ENCODE assay signal across 36 cellular contexts in genomic region chr2:15725788-15726112, GRCh38.
"Had no signal": no experiment of that assay in that cellular context is flagged by ENCODE, and none has a peak within 500 bp of the region (broad histone marks: within the 10 kb centered on the region; RNA-seq: fewer than 3 reads in every experiment).

No MANE protein-coding gene starts in this region.

- H3K36me3 Mint-ChIP-seq: activated CD4-positive, alpha-beta memory T cell treated with anti-CD3 and anti-CD28 coated beads for 36 hours; activated naive CD4-positive, alpha-beta T cell treated with anti-CD3 and anti-CD28 coated beads, Interleukin-2, amount 50 U/mL, for 72 hours; activated naive CD8-positive, alpha-beta T cell treated with anti-CD3 and anti-CD28 coated beads for 36 hours; WTC11 had no signal

- H3K4me1 Mint-ChIP-seq: activated CD4-positive, alpha-beta T cell treated with anti-CD3 and anti-CD28 coated beads, Interleukin-2, amount 10 ng/mL, durations not matched to agents 24 days and 14 days; activated naive CD8-positive, alpha-beta T cell treated with anti-CD3 and anti-CD28 coated beads for 36 hours; activated T-helper 17 cell treated with anti-CD3 and anti-CD28 coated beads, Interleukin-2, amount 50 U/mL, for 72 hours had no signal

- H3K9me3 Mint-ChIP-seq: activated CD4-positive, alpha-beta memory T cell treated with anti-CD3 and anti-CD28 coated beads for 36 hours; activated CD4-positive, alpha-beta T cell treated with anti-CD3 and anti-CD28 coated beads, Interleukin-2, amount 10 ng/mL, durations not matched to agents 24 days and 14 days; activated CD8-positive, alpha-beta T cell treated with anti-CD3 and anti-CD28 coated beads for 36 hours; activated naive CD4-positive, alpha-beta T cell treated with anti-CD3 and anti-CD28 coated beads for 36 hours; activated naive CD4-positive, alpha-beta T cell treated with anti-CD3 and anti-CD28 coated beads, Interleukin-2, amount 50 U/mL, for 72 hours; activated naive CD8-positive, alpha-beta T cell treated with anti-CD3 and anti-CD28 coated beads for 36 hours; activated T-cell treated with anti-CD3 and anti-CD28 coated beads, Interleukin-2, amount 50 U/mL, for 4 hours; activated T-cell treated with anti-CD3 and anti-CD28 coated beads, Interleukin-2, amount 50 U/mL, for 72 hours; activated T-helper 1 cell treated with anti-CD3 and anti-CD28 coated beads, Interleukin-12 subunit alpha, Interleukin-12 subunit beta, Interleukin-2, Interleukin-4 antibody, amounts not matched to agents 30 ng/mL and 10 ng/mL and 1 ng/mL, durations not matched to agents 14 hours and 24 hours and 36 hours; activated T-helper 17 cell treated with anti-CD3 and anti-CD28 coated beads, Interleukin-2, amount 50 U/mL, for 72 hours; T-helper 1 cell treated with Interleukin-12 subunit alpha and Interleukin-12 subunit beta and Interleukin-4 antibody, amounts not matched to agents 30 μg/mL and 1 μg/mL, for 36 hours; T-helper 2 cell treated with Interferon-gamma antibody and Interleukin-4, amounts not matched to agents 5 μg/mL and 100 μg/mL, for 36 hours had no signal

- H3K36me3 ChIP-seq: adrenal gland, cardiac muscle cell had no signal

- H3K27ac ChIP-seq: adrenal gland, body of pancreas, cardiac muscle cell, VCaP had no signal

- H3K9me3 ChIP-seq: adrenal gland, body of pancreas had no signal

- H3K27me3 Mint-ChIP-seq: activated CD4-positive, alpha-beta T cell treated with anti-CD3 and anti-CD28 coated beads, Interleukin-2, amount 10 ng/mL, durations not matched to agents 24 days and 14 days had no signal

- H3K4me3 Mint-ChIP-seq: activated CD4-positive, alpha-beta memory T cell treated with anti-CD3 and anti-CD28 coated beads for 36 hours; activated CD4-positive, alpha-beta T cell treated with anti-CD3 and anti-CD28 coated beads, Interleukin-2, amount 10 ng/mL, durations not matched to agents 24 days and 14 days; activated CD8-positive, alpha-beta T cell treated with anti-CD3 and anti-CD28 coated beads for 36 hours; activated naive CD4-positive, alpha-beta T cell treated with anti-CD3 and anti-CD28 coated beads for 36 hours; activated naive CD8-positive, alpha-beta T cell treated with anti-CD3 and anti-CD28 coated beads for 36 hours; activated T-cell treated with anti-CD3 and anti-CD28 coated beads, Interleukin-2, amount 50 U/mL, for 4 hours; activated T-cell treated with anti-CD3 and anti-CD28 coated beads, Interleukin-2, amount 50 U/mL, for 72 hours; activated T-helper 1 cell treated with anti-CD3 and anti-CD28 coated beads, Interleukin-12 subunit alpha, Interleukin-12 subunit beta, Interleukin-2, Interleukin-4 antibody, amounts not matched to agents 30 ng/mL and 10 ng/mL and 1 ng/mL, durations not matched to agents 14 hours and 24 hours and 36 hours; activated T-helper 17 cell treated with anti-CD3 and anti-CD28 coated beads, Interleukin-2, amount 50 U/mL, for 72 hours; T-helper 1 cell treated with Interleukin-12 subunit alpha and Interleukin-12 subunit beta and Interleukin-4 antibody, amounts not matched to agents 30 μg/mL and 1 μg/mL, for 36 hours; T-helper 2 cell treated with Interferon-gamma antibody and Interleukin-4, amounts not matched to agents 5 μg/mL and 100 μg/mL, for 36 hours; WTC11 had no signal

- DNase-seq: activated CD4-positive, alpha-beta memory T cell treated with anti-CD3 and anti-CD28 coated beads for 36 hours; activated CD4-positive, alpha-beta T cell treated with anti-CD3 and anti-CD28 coated beads for 4 hours; activated CD4-positive, alpha-beta T cell treated with anti-CD3 and anti-CD28 coated beads, Interleukin-2, amount 10 ng/mL, durations not matched to agents 24 days and 14 days; activated CD4-positive, alpha-beta T cell treated with anti-CD3 and anti-CD28 coated beads, Interleukin-2, amount 50 U/mL, for 1 hour; activated CD4-positive, alpha-beta T cell treated with anti-CD3 and anti-CD28 coated beads, Interleukin-2, amount 50 U/mL, for 4 hours; activated CD4-positive, CD25-positive, alpha-beta regulatory T cell; activated CD4-positive, CD25-positive, alpha-beta regulatory T cell treated with anti-CD3 and anti-CD28 coated beads, Interleukin-2, amount 50 U/mL, for 72 hours; activated CD8-positive, alpha-beta memory T cell treated with anti-CD3 and anti-CD28 coated beads, Interleukin-2, amount 50 U/mL, for 4 hours; activated CD8-positive, alpha-beta T cell treated with anti-CD3 and anti-CD28 coated beads for 36 hours; activated effector memory CD4-positive, alpha-beta T cell treated with anti-CD3 and anti-CD28 coated beads, Interleukin-2, amount 50 U/mL, for 16 hours; activated gamma-delta T cell treated with Interleukin-2 at 50 U/mL for 16 hours; activated naive CD4-positive, alpha-beta T cell; activated naive CD4-positive, alpha-beta T cell treated with anti-CD3 and anti-CD28 coated beads for 36 hours; activated naive CD4-positive, alpha-beta T cell treated with anti-CD3 and anti-CD28 coated beads, Interleukin-2, amount 50 U/mL, for 16 hours; activated naive CD8-positive, alpha-beta T cell treated with anti-CD3 and anti-CD28 coated beads for 36 hours; activated T-cell treated with anti-CD3 and anti-CD28 coated beads for 4 hours; activated T-cell treated with anti-CD3 and anti-CD28 coated beads, Interleukin-2, amount 50 U/mL, for 1 hour; activated T-cell treated with anti-CD3 and anti-CD28 coated beads, Interleukin-2, amount 50 U/mL, for 4 hours; activated T-cell treated with anti-CD3 and anti-CD28 coated beads, Interleukin-2, amount 50 U/mL, for 72 hours; amniotic stem cell; aorta; body of pancreas; central memory CD4-positive, alpha-beta T cell; SW 1271; T-helper 1 cell; T-helper 2 cell; T-helper 9 cell had no signal

- H3K4me3 ChIP-seq: adrenal gland, body of pancreas, cardiac muscle cell had no signal

- ATAC-seq: activated CD8-positive, alpha-beta T cell treated with anti-CD3 and anti-CD28 coated beads for 36 hours; activated naive CD4-positive, alpha-beta T cell treated with anti-CD3 and anti-CD28 coated beads, Interleukin-2, amount 50 U/mL, for 72 hours; activated T-cell treated with anti-CD3 and anti-CD28 coated beads, Interleukin-2, amount 50 U/mL, for 4 hours; activated T-cell treated with anti-CD3 and anti-CD28 coated beads, Interleukin-2, amount 50 U/mL, for 72 hours; activated T-helper 17 cell treated with anti-CD3 and anti-CD28 coated beads, Interleukin-2, amount 50 U/mL, for 72 hours; body of pancreas; WTC11 had no signal

- H3K27ac Mint-ChIP-seq: activated CD4-positive, alpha-beta memory T cell treated with anti-CD3 and anti-CD28 coated beads for 36 hours; activated CD4-positive, alpha-beta T cell treated with anti-CD3 and anti-CD28 coated beads, Interleukin-2, amount 10 ng/mL, durations not matched to agents 24 days and 14 days; activated CD8-positive, alpha-beta T cell treated with anti-CD3 and anti-CD28 coated beads for 36 hours; activated naive CD4-positive, alpha-beta T cell treated with anti-CD3 and anti-CD28 coated beads for 36 hours; activated naive CD4-positive, alpha-beta T cell treated with anti-CD3 and anti-CD28 coated beads, Interleukin-2, amount 50 U/mL, for 72 hours; activated naive CD8-positive, alpha-beta T cell treated with anti-CD3 and anti-CD28 coated beads for 36 hours; activated T-cell treated with anti-CD3 and anti-CD28 coated beads, Interleukin-2, amount 50 U/mL, for 72 hours; activated T-helper 1 cell treated with anti-CD3 and anti-CD28 coated beads, Interleukin-12 subunit alpha, Interleukin-12 subunit beta, Interleukin-2, Interleukin-4 antibody, amounts not matched to agents 30 ng/mL and 10 ng/mL and 1 ng/mL, durations not matched to agents 14 hours and 24 hours and 36 hours; activated T-helper 17 cell treated with anti-CD3 and anti-CD28 coated beads, Interleukin-2, amount 50 U/mL, for 72 hours; T-helper 1 cell treated with Interleukin-12 subunit alpha and Interleukin-12 subunit beta and Interleukin-4 antibody, amounts not matched to agents 30 μg/mL and 1 μg/mL, for 36 hours; T-helper 2 cell treated with Interferon-gamma antibody and Interleukin-4, amounts not matched to agents 5 μg/mL and 100 μg/mL, for 36 hours; WTC11 had no signal

- H3K27me3 ChIP-seq: adrenal gland, body of pancreas, cardiac muscle cell had no signal
